28 cellular contexts compared by ENCODE assay signal in genomic region chr9:36448017-36448416, GRCh38.
"Had no signal": no experiment of that assay in that cellular context is flagged by ENCODE, and none has a peak within 500 bp of the region (broad histone marks: within the 10 kb centered on the region; RNA-seq: fewer than 3 reads in every experiment).

No MANE protein-coding gene starts in this region.

- H3K36me3 ChIP-seq: colonic mucosa, gastroesophageal sphincter, neutrophil, right lobe of liver had no signal

- H3K27ac ChIP-seq: colonic mucosa, gastroesophageal sphincter, neutrophil, right lobe of liver had no signal

- H3K27me3 Mint-ChIP-seq: activated CD8-positive, alpha-beta T cell treated with anti-CD3 and anti-CD28 coated beads for 36 hours; activated naive CD8-positive, alpha-beta T cell treated with anti-CD3 and anti-CD28 coated beads, Interleukin-2, amount 50 U/mL, for 24 hours; activated T-helper 17 cell treated with anti-CD3 and anti-CD28 coated beads, Interleukin-2, amount 50 U/mL, for 72 hours; natural killer cell treated with Interleukin-12 subunit alpha and Interleukin-12 subunit beta and Interleukin-15 and Interleukin-18, amount 100 ng/mL, for 72 hours; progenitor cell of endocrine pancreas; stimulated activated naive CD8-positive, alpha-beta T cell treated with anti-CD3 and anti-CD28 coated beads, Interleukin-15, Interleukin-2, amounts not matched to agents 100 ng/mL and 50 ng/mL, for 24 hours had no signal

- H3K4me3 Mint-ChIP-seq: activated CD8-positive, alpha-beta T cell treated with anti-CD3 and anti-CD28 coated beads for 36 hours; activated naive CD8-positive, alpha-beta T cell treated with anti-CD3 and anti-CD28 coated beads, Interleukin-2, amount 50 U/mL, for 24 hours; activated T-cell treated with anti-CD3 and anti-CD28 coated beads, Interleukin-2, amount 50 U/mL, for 4 hours; activated T-helper 17 cell treated with anti-CD3 and anti-CD28 coated beads, Interleukin-2, amount 50 U/mL, for 72 hours; immature natural killer cell; natural killer cell treated with Interleukin-12 subunit alpha and Interleukin-12 subunit beta and Interleukin-15 and Interleukin-18, amount 100 ng/mL, for 72 hours; stimulated activated effector memory CD8-positive, alpha-beta T cell treated with anti-CD3 and anti-CD28 coated beads, Interleukin-12 subunit alpha, Interleukin-12 subunit beta, amount 100 ng/mL, for 72 hours; stimulated activated naive CD8-positive, alpha-beta T cell treated with anti-CD3 and anti-CD28 coated beads, Interleukin-15, Interleukin-2, amounts not matched to agents 100 ng/mL and 50 ng/mL, for 24 hours; T-helper 1 cell treated with Interleukin-12 subunit alpha and Interleukin-12 subunit beta and Interleukin-4 antibody, amounts not matched to agents 30 μg/mL and 1 μg/mL, for 36 hours had no signal

- H3K4me1 ChIP-seq: colonic mucosa had no signal

- H3K27me3 ChIP-seq: colonic mucosa, gastroesophageal sphincter, neutrophil, right lobe of liver had no signal

- H3K36me3 Mint-ChIP-seq: immature natural killer cell; natural killer cell treated with Interleukin-12 subunit alpha and Interleukin-12 subunit beta and Interleukin-15 and Interleukin-18, amount 100 ng/mL, for 72 hours; stimulated activated effector memory CD8-positive, alpha-beta T cell treated with anti-CD3 and anti-CD28 coated beads, Interleukin-12 subunit alpha, Interleukin-12 subunit beta, amount 100 ng/mL, for 72 hours had no signal

- H3K4me3 ChIP-seq: colonic mucosa, gastroesophageal sphincter, right lobe of liver had no signal

- H3K9me3 ChIP-seq: colonic mucosa, gastroesophageal sphincter, neutrophil, right lobe of liver had no signal

- H3K27ac Mint-ChIP-seq: activated CD8-positive, alpha-beta T cell treated with anti-CD3 and anti-CD28 coated beads for 36 hours; activated naive CD8-positive, alpha-beta T cell treated with anti-CD3 and anti-CD28 coated beads, Interleukin-2, amount 50 U/mL, for 24 hours; activated T-helper 17 cell treated with anti-CD3 and anti-CD28 coated beads, Interleukin-2, amount 50 U/mL, for 72 hours; natural killer cell treated with Interleukin-12 subunit alpha and Interleukin-12 subunit beta and Interleukin-15 and Interleukin-18, amount 100 ng/mL, for 72 hours; progenitor cell of endocrine pancreas; stimulated activated effector memory CD8-positive, alpha-beta T cell treated with anti-CD3 and anti-CD28 coated beads, Interleukin-12 subunit alpha, Interleukin-12 subunit beta, amount 100 ng/mL, for 72 hours; stimulated activated naive CD8-positive, alpha-beta T cell treated with anti-CD3 and anti-CD28 coated beads, Interleukin-15, Interleukin-2, amounts not matched to agents 100 ng/mL and 50 ng/mL, for 24 hours; T-helper 1 cell treated with Interleukin-12 subunit alpha and Interleukin-12 subunit beta and Interleukin-4 antibody, amounts not matched to agents 30 μg/mL and 1 μg/mL, for 36 hours had no signal

- ATAC-seq: activated CD8-positive, alpha-beta T cell treated with anti-CD3 and anti-CD28 coated beads for 36 hours; activated naive CD8-positive, alpha-beta T cell treated with anti-CD3 and anti-CD28 coated beads, Interleukin-2, amount 50 U/mL, for 24 hours; activated T-cell treated with anti-CD3 and anti-CD28 coated beads, Interleukin-2, amount 50 U/mL, for 4 hours; activated T-helper 17 cell treated with anti-CD3 and anti-CD28 coated beads, Interleukin-2, amount 50 U/mL, for 72 hours; gastroesophageal sphincter; left colon; natural killer cell treated with Interleukin-12 subunit alpha and Interleukin-12 subunit beta and Interleukin-15 and Interleukin-18, amount 100 ng/mL, for 72 hours; stimulated activated effector memory CD8-positive, alpha-beta T cell treated with anti-CD3 and anti-CD28 coated beads, Interleukin-12 subunit alpha, Interleukin-12 subunit beta, amount 100 ng/mL, for 72 hours had no signal

- FAIRE-seq: kidney had no signal

- DNase-seq: activated CD4-positive, alpha-beta T cell treated with anti-CD3 and anti-CD28 coated beads for 1 hour; activated CD4-positive, alpha-beta T cell treated with anti-CD3 and anti-CD28 coated beads, Interleukin-2, amount 50 U/mL, for 1 hour; activated CD8-positive, alpha-beta T cell treated with anti-CD3 and anti-CD28 coated beads for 36 hours; activated gamma-delta T cell treated with Interleukin-2 at 50 U/mL for 16 hours; activated naive CD4-positive, alpha-beta T cell treated with anti-CD3 and anti-CD28 coated beads, Interleukin-2, amount 50 U/mL, for 16 hours; activated naive CD8-positive, alpha-beta T cell treated with anti-CD3 and anti-CD28 coated beads, Interleukin-2, amount 50 U/mL, for 24 hours; activated T-cell treated with anti-CD3 and anti-CD28 coated beads, Interleukin-2, amount 50 U/mL, for 4 hours; amygdala; cerebellar nuclear complex; colonic mucosa; effector memory CD4-positive, alpha-beta T cell; hippocampal formation; immature natural killer cell; kidney; left colon; mesenchymal stem cell; right lobe of liver; stimulated activated CD4-positive, alpha-beta T cell treated with anti-CD3 and anti-CD28 coated beads, Interleukin-12 subunit alpha, Interleukin-12 subunit beta, amount 100 ng/mL, for 4 hours; stimulated activated CD4-positive, alpha-beta T cell treated with anti-CD3 and anti-CD28 coated beads, Interleukin-4, amount 100 ng/mL, for 24 hours; T1000 had no signal

- H3K9me3 Mint-ChIP-seq: activated CD8-positive, alpha-beta T cell treated with anti-CD3 and anti-CD28 coated beads for 36 hours; activated naive CD8-positive, alpha-beta T cell treated with anti-CD3 and anti-CD28 coated beads, Interleukin-2, amount 50 U/mL, for 24 hours; activated T-cell treated with anti-CD3 and anti-CD28 coated beads, Interleukin-2, amount 50 U/mL, for 4 hours; activated T-helper 17 cell treated with anti-CD3 and anti-CD28 coated beads, Interleukin-2, amount 50 U/mL, for 72 hours; immature natural killer cell; natural killer cell treated with Interleukin-12 subunit alpha and Interleukin-12 subunit beta and Interleukin-15 and Interleukin-18, amount 100 ng/mL, for 72 hours; stimulated activated effector memory CD8-positive, alpha-beta T cell treated with anti-CD3 and anti-CD28 coated beads, Interleukin-12 subunit alpha, Interleukin-12 subunit beta, amount 100 ng/mL, for 72 hours; stimulated activated naive CD8-positive, alpha-beta T cell treated with anti-CD3 and anti-CD28 coated beads, Interleukin-15, Interleukin-2, amounts not matched to agents 100 ng/mL and 50 ng/mL, for 24 hours; T-helper 1 cell treated with Interleukin-12 subunit alpha and Interleukin-12 subunit beta and Interleukin-4 antibody, amounts not matched to agents 30 μg/mL and 1 μg/mL, for 36 hours had no signal
